Comparison of ENCODE assay signal across 16 cellular contexts in genomic region chr2:30583204-30583749, GRCh38.
DNase-seq lines count a peak whose midpoint lies in the region; ATAC-seq, FAIRE-seq and TF ChIP-seq lines count a peak whose summit lies in the region.
"Had no signal": no experiment of that assay in that cellular context is flagged by ENCODE, and none has a peak within 500 bp of the region (broad histone marks: within the 10 kb centered on the region; RNA-seq: fewer than 3 reads in every experiment).

No MANE protein-coding gene starts in this region.

- H3K27me3 Mint-ChIP-seq in activated B cell treated with CpG ODN at 0.5 μM for 24 hours, result no peaks in the 10 kb centered on the region
- H3K27me3 Mint-ChIP-seq: CD4-positive, alpha-beta memory T cell had no signal

- H3K4me3 ChIP-seq in BLaER1 treated with 17β-estradiol and CSF1 and Interleukin-3, amounts not matched to agents 10 nM and 100 nM, result no peak overlapping the region
- H3K4me3 ChIP-seq in skeletal muscle tissue (ENCODE audit: low read length in 3 of 3) (no peak overlapping the region), esophagus squamous epithelium (no peak overlapping the region)
- H3K4me3 ChIP-seq: GM23248, Peyer's patch had no signal

- peak overlapping the region; percentile 95 for H3K27ac Mint-ChIP-seq in activated B cell treated with CpG ODN at 0.5 μM for 24 hours

- intact Hi-C loops in activated B cell treated with CpG ODN at 0.5 μM for 24 hours (cut with micrococcal nuclease) (loop anchor here (5.0 kb wide), 1 partner anchor 376 kb away; no protein-coding TSS in a partner anchor), esophagus squamous epithelium (cut with DNase I) (no loop called here)

- no peak for TF ChIP-seq CTCF in activated B cell treated with CpG ODN at 0.5 μM for 24 hours (IDR thresholded peaks at IDR 0.05)
- no peak for TF ChIP-seq CTCF in esophagus squamous epithelium (IDR thresholded peaks at IDR 0.05)

- no peak overlapping the region for H3K9ac ChIP-seq in BLaER1 treated with 17β-estradiol and CSF1 and Interleukin-3, amounts not matched to agents 10 nM and 100 nM
- H3K9ac ChIP-seq in skeletal muscle tissue (ENCODE audit: low read depth in 1 of 3, low read length in 3 of 3), result no peak overlapping the region
- H3K9ac ChIP-seq: GM23248 had no signal

- H3K36me3 Mint-ChIP-seq in activated B cell treated with CpG ODN at 0.5 μM for 24 hours (ENCODE audit: low read depth), result peaks cover 24% of the 10 kb centered on the region

- H3K9me3 ChIP-seq in BLaER1 treated with 17β-estradiol and CSF1 and Interleukin-3, amounts not matched to agents 10 nM and 100 nM (replicated peaks in 1 of 11), result peaks cover 0 to 11% (median 4%) of the 10 kb centered on the region in 11 experiments; a peak in 8 of 22 replicates
- H3K9me3 ChIP-seq in skeletal muscle tissue (ENCODE audit: control insufficient read depth in 3 of 3, low read length in 3 of 3), result no peaks in the 10 kb centered on the region
- no peaks in the 10 kb centered on the region for H3K9me3 ChIP-seq in esophagus squamous epithelium
- H3K9me3 ChIP-seq: Peyer's patch had no signal

- peaks cover 0 to 19% (median 9%) of the 10 kb centered on the region in 11 experiments; a peak in 8 of 22 replicates for H3K36me3 ChIP-seq in BLaER1 treated with 17β-estradiol and CSF1 and Interleukin-3, amounts not matched to agents 10 nM and 100 nM
- H3K36me3 ChIP-seq in skeletal muscle tissue (ENCODE audit: control insufficient read depth in 3 of 3, insufficient read depth in 3 of 3, low read length in 3 of 3), result no peaks in the 10 kb centered on the region
- H3K36me3 ChIP-seq in esophagus squamous epithelium, result no peaks in the 10 kb centered on the region
- H3K36me3 ChIP-seq: Peyer's patch had no signal

- no peaks in the 10 kb centered on the region for H3K27me3 ChIP-seq in BLaER1 treated with 17β-estradiol and CSF1 and Interleukin-3, amounts not matched to agents 10 nM and 100 nM
- H3K27me3 ChIP-seq in skeletal muscle tissue (ENCODE audit: control insufficient read depth in 3 of 3, insufficient read depth in 3 of 3, low read length in 3 of 3), result no peaks in the 10 kb centered on the region
- no peaks in the 10 kb centered on the region for H3K27me3 ChIP-seq in esophagus squamous epithelium
- H3K27me3 ChIP-seq: Peyer's patch had no signal

- ATAC-seq in activated B cell treated with CpG ODN at 0.5 μM for 24 hours (ENCODE audit: low read depth) (no peak), HG03571 (IDR thresholded peaks at IDR 0.05; ENCODE audit: unreplicated experiment) (no peak)

- WGBS in esophagus squamous epithelium, 2 donors, result 93 to 99% methylated on average over 3 of the region's 3 CpGs

- no peak for TF ChIP-seq POLR2A in esophagus squamous epithelium (IDR thresholded peaks at IDR 0.05)

- peak; percentile 45 for FAIRE-seq in GM19239 (lab: Jason Lieb, UNC)

- H3K4me1 ChIP-seq in BLaER1 treated with 17β-estradiol and CSF1 and Interleukin-3, amounts not matched to agents 10 nM and 100 nM, result peaks cover 11 to 44% (median 36%) of the 10 kb centered on the region in 10 experiments
- peaks cover 7 to 17% (median 9%) of the 10 kb centered on the region in 3 donors for H3K4me1 ChIP-seq in skeletal muscle tissue (ENCODE audit: control insufficient read depth in 3 of 3, insufficient read depth in 3 of 3, low read length in 3 of 3)
- no peaks in the 10 kb centered on the region for H3K4me1 ChIP-seq in esophagus squamous epithelium
- H3K4me1 ChIP-seq: Peyer's patch had no signal

- DNase-seq in GM19239 (ENCODE audit: insufficient read length, low spot score) (no peak), activated B cell treated with CpG ODN at 0.5 μM for 24 hours (no peak), HuH-7.5 (ENCODE audit: low spot score) (no peak), esophagus squamous epithelium (lab: John Stamatoyannopoulos, UW) (no peak)
- DNase-seq: Calu3; CD4-positive, alpha-beta memory T cell; GM23248; HCEC 1CT; NCI-H1436; NCI-H2029 treated with DMSO at 0.1 percent for 48 hours; NCI-H510A; NCI-H82; Peyer's patch had no signal

- peaks cover 82% of the 10 kb centered on the region for H3K4me1 Mint-ChIP-seq in activated B cell treated with CpG ODN at 0.5 μM for 24 hours

- peak overlapping the region in 8 of 11 experiments; percentile 23 to 74 (median 62); a peak in 16 of 22 replicates for H3K4me2 ChIP-seq in BLaER1 treated with 17β-estradiol and CSF1 and Interleukin-3, amounts not matched to agents 10 nM and 100 nM

- H3K4me3 Mint-ChIP-seq in activated B cell treated with CpG ODN at 0.5 μM for 24 hours, result peak overlapping the region; percentile 75
- H3K4me3 Mint-ChIP-seq: CD4-positive, alpha-beta memory T cell had no signal

- H3K27ac ChIP-seq in BLaER1 treated with 17β-estradiol and CSF1 and Interleukin-3, amounts not matched to agents 10 nM and 100 nM, result no peak overlapping the region
- H3K27ac ChIP-seq in skeletal muscle tissue (ENCODE audit: low read depth, low read length) (peak overlapping the region; percentile 57), esophagus squamous epithelium (no peak overlapping the region)
- H3K27ac ChIP-seq: GM23248 had no signal

- peaks cover 2% of the 10 kb centered on the region for H3K9me3 Mint-ChIP-seq in activated B cell treated with CpG ODN at 0.5 μM for 24 hours
- H3K9me3 Mint-ChIP-seq: CD4-positive, alpha-beta memory T cell had no signal

- CTCF ChIA-PET in activated B cell treated with CpG ODN at 0.5 μM for 24 hours (lab: Charles Lee), result interaction anchor here (0.9 kb wide), 1 partner anchor 375 kb away, joined by 3 read pairs; no protein-coding TSS in a partner anchor

- no peaks in the 10 kb centered on the region for H4K20me1 ChIP-seq in BLaER1 treated with 17β-estradiol and CSF1 and Interleukin-3, amounts not matched to agents 10 nM and 100 nM

- POLR2A ChIA-PET in activated B cell treated with CpG ODN at 0.5 μM for 24 hours (lab: Charles Lee), result interaction anchor here (1.3 kb wide), 1 partner anchor 11 kb away, joined by 4 read pairs; no protein-coding TSS in a partner anchor
